18 cellular contexts compared by ENCODE assay signal in genomic region chr3:191753186-191753585, GRCh38.
DNase-seq lines count a peak whose midpoint lies in the region; ATAC-seq, FAIRE-seq and TF ChIP-seq lines count a peak whose summit lies in the region.
"Had no signal": no experiment of that assay in that cellular context is flagged by ENCODE, and none has a peak within 500 bp of the region (broad histone marks: within the 10 kb centered on the region; RNA-seq: fewer than 3 reads in every experiment).

No MANE protein-coding gene starts in this region.

- H3K9me3 ChIP-seq in mammary epithelial cell (replicated peaks; ENCODE audit: insufficient read depth, low read length) (no peaks in the 10 kb centered on the region), neuronal stem cell (replicated peaks in 1 of 2; ENCODE audit: control insufficient read depth in 2 of 2, insufficient read depth in 1 of 2, low read depth in 1 of 2, low read length in 2 of 2) (no peaks in the 10 kb centered on the region)
- H3K9me3 ChIP-seq: SJCRH30 had no signal

- no peak overlapping the region for H2AK5ac ChIP-seq in neuronal stem cell (ENCODE audit: low read depth, low read length)

- H3K9me3 Mint-ChIP-seq in GM23338 = no peaks in the 10 kb centered on the region

- CTCF ChIA-PET in mammary epithelial cell (lab: Charles Lee; ENCODE audit: low non-redundant PET) = no interaction called here

- H3K27ac ChIP-seq in mammary epithelial cell (ENCODE audit: insufficient read depth, low read depth, low read length) (no peak overlapping the region), neuronal stem cell (replicated peaks; ENCODE audit: low read length) (no peak overlapping the region), GM23338 (ENCODE audit: low read depth) (no peak overlapping the region)
- H3K27ac ChIP-seq: SJCRH30 had no signal

- no peak overlapping the region for H2BK5ac ChIP-seq in neuronal stem cell (ENCODE audit: low read length)

- no peak overlapping the region for H3K27ac Mint-ChIP-seq in GM23338
- H3K27ac Mint-ChIP-seq: B cell had no signal

- no peak overlapping the region for H4K8ac ChIP-seq in neuronal stem cell (ENCODE audit: low read depth, low read length)

- H3K4ac ChIP-seq in neuronal stem cell (ENCODE audit: low read length) = no peak overlapping the region

- H3K14ac ChIP-seq in neuronal stem cell (ENCODE audit: low read length) = no peak overlapping the region

- WGBS in mammary epithelial cell (ENCODE audit: low coverage, missing lambda C conversion rate) = 6% methylated on average over 3 of the region's 3 CpGs
- no CpG with 5 or more reads among the region's 3 CpGs for WGBS in neuronal stem cell (ENCODE audit: extremely low coverage in 2 of 2, insufficient read length in 2 of 2, insufficient replicate concordance in 1 of 2), 2 donors

- TF ChIP-seq CTCF in mammary epithelial cell (conservative IDR thresholded peaks at IDR 0.05 in 1 of 2, IDR thresholded peaks at IDR 0.05 in 1 of 2; ENCODE audit: extremely low read depth in 1 of 2, insufficient read depth in 1 of 2, low read depth in 1 of 2, low read length in 2 of 2) = no peak
- TF ChIP-seq CTCF in GM23338 (conservative IDR thresholded peaks at IDR 0.05; ENCODE audit: low read depth in 2 of 2) = no peak

- H3K4me2 ChIP-seq in mammary epithelial cell (ENCODE audit: insufficient read depth, low read depth, low read length) = peak overlapping the region; percentile 47
- H3K4me2 ChIP-seq in neuronal stem cell (ENCODE audit: insufficient read depth, low read length, poor library complexity, severe bottlenecking) = no peak overlapping the region
- no peak overlapping the region for H3K4me2 ChIP-seq in GM23338

- no peak overlapping the region for H2AFZ ChIP-seq in mammary epithelial cell (ENCODE audit: low read depth, low read length)
- no peak overlapping the region for H2AFZ ChIP-seq in neuronal stem cell (ENCODE audit: low read length)
- H2AFZ ChIP-seq in GM23338 = no peak overlapping the region

- DNase-seq in GM04504 (ENCODE audit: low read depth) (peak; percentile 15), M059J (ENCODE audit: low read depth) (peak; percentile 83), mammary epithelial cell (peak; percentile 36), HTR-8/SVneo (ENCODE audit: insufficient read length, low spot score) (no peak), neuronal stem cell (ENCODE audit: low spot score) (no peak), GM23338 (ENCODE audit: low spot score) (no peak)
- DNase-seq: COR-L47, H7, NCI-H1417 treated with DMSO at 0.1 percent for 48 hours, NCI-H1930, NCI-H345, NCI-H524 treated with DMSO at 0.1 percent for 48 hours, PC-3, SJCRH30 had no signal

- H2BK12ac ChIP-seq in neuronal stem cell (ENCODE audit: low read length) = no peak overlapping the region

- FAIRE-seq in HTR-8/SVneo (lab: Jason Lieb, UNC) = no peak
- FAIRE-seq: GM12892, GM18507 had no signal

- H3K9me2 ChIP-seq in GM23338 (ENCODE audit: insufficient read depth) = no peaks in the 10 kb centered on the region

- no peak for ATAC-seq in GM21367 (IDR thresholded peaks at IDR 0.05; ENCODE audit: unreplicated experiment)
- no peak for ATAC-seq in GM23338
- ATAC-seq: PC-3 had no signal

- H3K36me3 ChIP-seq in mammary epithelial cell (ENCODE audit: insufficient read depth, low read length) = no peaks in the 10 kb centered on the region
- no peaks in the 10 kb centered on the region for H3K36me3 ChIP-seq in neuronal stem cell (replicated peaks in 1 of 2; ENCODE audit: control insufficient read depth in 2 of 2, insufficient read depth in 2 of 2, low read length in 2 of 2)
- no peaks in the 10 kb centered on the region for H3K36me3 ChIP-seq in GM23338 (ENCODE audit: insufficient read depth)
- H3K36me3 ChIP-seq: SJCRH30 had no signal

- BruUV-seq in mammary epithelial cell (replicated peaks; lab: Mats Ljungman, UMichigan) = no TSS peak

- H3K4me1 ChIP-seq in mammary epithelial cell (ENCODE audit: insufficient read depth, low read length) = peaks cover 3% of the 10 kb centered on the region
- H3K4me1 ChIP-seq in neuronal stem cell (ENCODE audit: control insufficient read depth in 2 of 2, insufficient read depth in 1 of 2, low read depth in 1 of 2, low read length in 2 of 2) = no peaks in the 10 kb centered on the region
- no peaks in the 10 kb centered on the region for H3K4me1 ChIP-seq in GM23338 (ENCODE audit: insufficient read depth)
- H3K4me1 ChIP-seq: SJCRH30 had no signal

- H3K27me3 ChIP-seq in mammary epithelial cell (ENCODE audit: insufficient read depth, low read length) (no peaks in the 10 kb centered on the region), neuronal stem cell (ENCODE audit: control insufficient read depth in 3 of 3, insufficient read depth in 3 of 3, low read depth in 1 of 3, low read length in 3 of 3) (no peaks in the 10 kb centered on the region), GM23338 (ENCODE audit: insufficient read depth) (no peaks in the 10 kb centered on the region)
- H3K27me3 ChIP-seq: SJCRH30 had no signal

- no peaks in the 10 kb centered on the region for H3K27me3 Mint-ChIP-seq in GM23338 (ENCODE audit: insufficient read depth, low read depth, poor library complexity)

- H3K79me2 ChIP-seq in mammary epithelial cell (ENCODE audit: insufficient read depth, low read length) (no peaks in the 10 kb centered on the region), GM23338 (replicated peaks; ENCODE audit: insufficient read depth) (no peaks in the 10 kb centered on the region)

- dilution Hi-C loops in mammary epithelial cell (cut with HindIII; ENCODE audit: low sequenced_read_pairs) = no loop called here

- H3K9ac ChIP-seq in mammary epithelial cell (ENCODE audit: insufficient read depth, low read length) (no peak overlapping the region), neuronal stem cell (ENCODE audit: low read depth, low read length, poor library complexity) (no peak overlapping the region)

- H2BK120ac ChIP-seq in neuronal stem cell (ENCODE audit: low read depth, low read length) = no peak overlapping the region

- no peak overlapping the region for H2BK15ac ChIP-seq in neuronal stem cell (ENCODE audit: low read length)

- intact Hi-C loops in mammary epithelial cell (cut with micrococcal nuclease) = no loop called here

- H3K23ac ChIP-seq in neuronal stem cell (ENCODE audit: low read depth, low read length, poor library complexity) = no peak overlapping the region

- H3K4me3 ChIP-seq in mammary epithelial cell (replicated peaks in 1 of 3; ENCODE audit: insufficient read depth in 1 of 3, low read depth in 2 of 3, low read length in 3 of 3) (no peak overlapping the region), neuronal stem cell (ENCODE audit: low read length in 2 of 2) (no peak overlapping the region), GM23338 (no peak overlapping the region)
- H3K4me3 ChIP-seq: SJCRH30 had no signal

- H4K20me1 ChIP-seq in mammary epithelial cell (ENCODE audit: insufficient read depth, low read length) (no peaks in the 10 kb centered on the region), GM23338 (replicated peaks; ENCODE audit: insufficient read depth) (no peaks in the 10 kb centered on the region)

- no peaks in the 10 kb centered on the region for H3F3A ChIP-seq in GM23338 (replicated peaks; ENCODE audit: low read depth)

- H3K18ac ChIP-seq in neuronal stem cell (ENCODE audit: low read length) = no peak overlapping the region

- in situ Hi-C loops in mammary epithelial cell (cut with MboI; ENCODE audit: low sequenced_read_pairs in 2 of 2) = no loop called here

- no peak overlapping the region for H3K4me3 Mint-ChIP-seq in GM23338
- H3K4me3 Mint-ChIP-seq: B cell had no signal

- no peaks in the 10 kb centered on the region for H3K79me1 ChIP-seq in neuronal stem cell (ENCODE audit: low read depth, low read length)

- no peaks in the 10 kb centered on the region for H3K36me3 Mint-ChIP-seq in GM23338 (ENCODE audit: low read depth)

- no peak overlapping the region for H4K91ac ChIP-seq in neuronal stem cell (ENCODE audit: low read depth, low read length, poor library complexity)

- H3K4me1 Mint-ChIP-seq in GM23338 = no peaks in the 10 kb centered on the region
- H3K4me1 Mint-ChIP-seq: B cell had no signal

TF ChIP-seq in GM23338, 12 proteins besides CTCF, POLR2A, EP300 and RAD21 (continues in another document):
- TF ChIP-seq EZH2phosphoT487 (IDR thresholded peaks at IDR 0.05; ENCODE audit: unreplicated experiment) (no peak), NANOG (IDR thresholded peaks at IDR 0.05; ENCODE audit: borderline replicate concordance) (no peak), POLR2AphosphoS5 (IDR thresholded peaks at IDR 0.05; ENCODE audit: low read depth) (no peak), CREB1 (CRISPR knock-in tag; IDR thresholded peaks at IDR 0.05; ENCODE audit: low read depth) (no peak), REST (IDR thresholded peaks at IDR 0.05; ENCODE audit: unreplicated experiment) (no peak), STAT1 (IDR thresholded peaks at IDR 0.05; ENCODE audit: unreplicated experiment) (no peak)

Comparison
In these comparisons a context has a peak if more than half of its experiments do, and no peak if none do; other contexts are left out.
1. DNase-seq: peak in GM04504 (single experiment), M059J (single experiment) and mammary epithelial cell (single experiment); none in HTR-8/SVneo (single experiment), neuronal stem cell (single experiment) and GM23338 (single experiment).